1 cellular context compared by ENCODE assay signal in the genomic region with DNA sequence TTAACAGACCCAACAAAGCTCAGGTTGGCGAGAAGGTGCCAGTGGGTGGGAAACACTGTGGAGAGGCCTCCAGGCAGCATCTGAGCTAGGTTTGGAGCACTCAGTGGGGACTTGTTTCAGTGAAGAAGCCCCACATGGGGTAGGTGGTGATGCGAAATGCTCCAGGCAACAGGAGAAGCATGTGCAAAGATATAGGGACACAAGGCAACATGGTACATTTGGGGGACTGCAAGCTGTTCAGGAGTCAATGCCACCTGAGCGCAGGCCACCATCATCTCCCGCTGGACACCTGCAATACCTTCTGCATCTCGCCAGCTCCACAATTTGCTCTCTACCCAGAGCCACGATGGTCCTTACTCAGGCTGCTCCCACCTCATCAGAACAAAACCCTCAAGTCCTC.
TF ChIP-seq lines count a peak whose summit lies in the region.

No MANE protein-coding gene starts in this region.

TF ChIP-seq in GM23338, 12 proteins besides CTCF, POLR2A, EP300 and RAD21:
- TF ChIP-seq POLR2AphosphoS5 (IDR thresholded peaks at IDR 0.05; ENCODE audit: low read depth): no peak
- no peak for TF ChIP-seq CREB1 (CRISPR knock-in tag; IDR thresholded peaks at IDR 0.05; ENCODE audit: low read depth)
- TF ChIP-seq NANOG (IDR thresholded peaks at IDR 0.05; ENCODE audit: borderline replicate concordance): no peak
- TF ChIP-seq, protein P1, sequence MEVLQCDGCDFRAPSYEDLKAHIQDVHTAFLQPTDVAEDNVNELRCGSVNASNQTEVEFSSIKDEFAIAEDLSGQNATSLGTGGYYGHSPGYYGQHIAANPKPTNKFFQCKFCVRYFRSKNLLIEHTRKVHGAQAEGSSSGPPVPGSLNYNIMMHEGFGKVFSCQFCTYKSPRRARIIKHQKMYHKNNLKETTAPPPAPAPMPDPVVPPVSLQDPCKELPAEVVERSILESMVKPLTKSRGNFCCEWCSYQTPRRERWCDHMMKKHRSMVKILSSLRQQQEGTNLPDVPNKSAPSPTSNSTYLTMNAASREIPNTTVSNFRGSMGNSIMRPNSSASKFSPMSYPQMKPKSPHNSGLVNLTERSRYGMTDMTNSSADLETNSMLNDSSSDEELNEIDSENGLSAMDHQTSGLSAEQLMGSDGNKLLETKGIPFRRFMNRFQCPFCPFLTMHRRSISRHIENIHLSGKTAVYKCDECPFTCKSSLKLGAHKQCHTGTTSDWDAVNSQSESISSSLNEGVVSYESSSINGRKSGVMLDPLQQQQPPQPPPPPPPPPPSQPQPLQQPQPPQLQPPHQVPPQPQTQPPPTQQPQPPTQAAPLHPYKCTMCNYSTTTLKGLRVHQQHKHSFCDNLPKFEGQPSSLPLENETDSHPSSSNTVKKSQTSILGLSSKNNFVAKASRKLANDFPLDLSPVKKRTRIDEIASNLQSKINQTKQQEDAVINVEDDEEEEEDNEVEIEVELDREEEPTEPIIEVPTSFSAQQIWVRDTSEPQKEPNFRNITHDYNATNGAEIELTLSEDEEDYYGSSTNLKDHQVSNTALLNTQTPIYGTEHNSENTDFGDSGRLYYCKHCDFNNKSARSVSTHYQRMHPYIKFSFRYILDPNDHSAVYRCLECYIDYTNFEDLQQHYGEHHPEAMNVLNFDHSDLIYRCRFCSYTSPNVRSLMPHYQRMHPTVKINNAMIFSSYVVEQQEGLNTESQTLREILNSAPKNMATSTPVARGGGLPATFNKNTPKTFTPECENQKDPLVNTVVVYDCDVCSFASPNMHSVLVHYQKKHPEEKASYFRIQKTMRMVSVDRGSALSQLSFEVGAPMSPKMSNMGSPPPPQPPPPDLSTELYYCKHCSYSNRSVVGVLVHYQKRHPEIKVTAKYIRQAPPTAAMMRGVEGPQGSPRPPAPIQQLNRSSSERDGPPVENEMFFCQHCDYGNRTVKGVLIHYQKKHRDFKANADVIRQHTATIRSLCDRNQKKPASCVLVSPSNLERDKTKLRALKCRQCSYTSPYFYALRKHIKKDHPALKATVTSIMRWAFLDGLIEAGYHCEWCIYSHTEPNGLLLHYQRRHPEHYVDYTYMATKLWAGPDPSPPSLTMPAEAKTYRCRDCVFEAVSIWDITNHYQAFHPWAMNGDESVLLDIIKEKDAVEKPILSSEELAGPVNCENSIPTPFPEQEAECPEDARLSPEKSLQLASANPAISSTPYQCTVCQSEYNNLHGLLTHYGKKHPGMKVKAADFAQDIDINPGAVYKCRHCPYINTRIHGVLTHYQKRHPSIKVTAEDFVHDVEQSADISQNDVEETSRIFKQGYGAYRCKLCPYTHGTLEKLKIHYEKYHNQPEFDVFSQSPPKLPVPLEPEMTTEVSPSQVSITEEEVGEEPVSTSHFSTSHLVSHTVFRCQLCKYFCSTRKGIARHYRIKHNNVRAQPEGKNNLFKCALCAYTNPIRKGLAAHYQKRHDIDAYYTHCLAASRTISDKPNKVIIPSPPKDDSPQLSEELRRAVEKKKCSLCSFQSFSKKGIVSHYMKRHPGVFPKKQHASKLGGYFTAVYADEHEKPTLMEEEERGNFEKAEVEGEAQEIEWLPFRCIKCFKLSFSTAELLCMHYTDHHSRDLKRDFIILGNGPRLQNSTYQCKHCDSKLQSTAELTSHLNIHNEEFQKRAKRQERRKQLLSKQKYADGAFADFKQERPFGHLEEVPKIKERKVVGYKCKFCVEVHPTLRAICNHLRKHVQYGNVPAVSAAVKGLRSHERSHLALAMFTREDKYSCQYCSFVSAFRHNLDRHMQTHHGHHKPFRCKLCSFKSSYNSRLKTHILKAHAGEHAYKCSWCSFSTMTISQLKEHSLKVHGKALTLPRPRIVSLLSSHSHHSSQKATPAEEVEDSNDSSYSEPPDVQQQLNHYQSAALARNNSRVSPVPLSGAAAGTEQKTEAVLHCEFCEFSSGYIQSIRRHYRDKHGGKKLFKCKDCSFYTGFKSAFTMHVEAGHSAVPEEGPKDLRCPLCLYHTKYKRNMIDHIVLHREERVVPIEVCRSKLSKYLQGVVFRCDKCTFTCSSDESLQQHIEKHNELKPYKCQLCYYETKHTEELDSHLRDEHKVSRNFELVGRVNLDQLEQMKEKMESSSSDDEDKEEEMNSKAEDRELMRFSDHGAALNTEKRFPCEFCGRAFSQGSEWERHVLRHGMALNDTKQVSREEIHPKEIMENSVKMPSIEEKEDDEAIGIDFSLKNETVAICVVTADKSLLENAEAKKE (CRISPR knock-in tag; IDR thresholded peaks at IDR 0.05): no peak
- no peak for TF ChIP-seq EZH2 (IDR thresholded peaks at IDR 0.05; ENCODE audit: low read depth, unreplicated experiment)
- no peak for TF ChIP-seq ZNF331 (CRISPR knock-in tag; IDR thresholded peaks at IDR 0.05; ENCODE audit: low read depth)
- TF ChIP-seq EZH2phosphoT487 (IDR thresholded peaks at IDR 0.05; ENCODE audit: unreplicated experiment): no peak
- no peak for TF ChIP-seq STAT1 (IDR thresholded peaks at IDR 0.05; ENCODE audit: unreplicated experiment)
- TF ChIP-seq, protein P2, sequence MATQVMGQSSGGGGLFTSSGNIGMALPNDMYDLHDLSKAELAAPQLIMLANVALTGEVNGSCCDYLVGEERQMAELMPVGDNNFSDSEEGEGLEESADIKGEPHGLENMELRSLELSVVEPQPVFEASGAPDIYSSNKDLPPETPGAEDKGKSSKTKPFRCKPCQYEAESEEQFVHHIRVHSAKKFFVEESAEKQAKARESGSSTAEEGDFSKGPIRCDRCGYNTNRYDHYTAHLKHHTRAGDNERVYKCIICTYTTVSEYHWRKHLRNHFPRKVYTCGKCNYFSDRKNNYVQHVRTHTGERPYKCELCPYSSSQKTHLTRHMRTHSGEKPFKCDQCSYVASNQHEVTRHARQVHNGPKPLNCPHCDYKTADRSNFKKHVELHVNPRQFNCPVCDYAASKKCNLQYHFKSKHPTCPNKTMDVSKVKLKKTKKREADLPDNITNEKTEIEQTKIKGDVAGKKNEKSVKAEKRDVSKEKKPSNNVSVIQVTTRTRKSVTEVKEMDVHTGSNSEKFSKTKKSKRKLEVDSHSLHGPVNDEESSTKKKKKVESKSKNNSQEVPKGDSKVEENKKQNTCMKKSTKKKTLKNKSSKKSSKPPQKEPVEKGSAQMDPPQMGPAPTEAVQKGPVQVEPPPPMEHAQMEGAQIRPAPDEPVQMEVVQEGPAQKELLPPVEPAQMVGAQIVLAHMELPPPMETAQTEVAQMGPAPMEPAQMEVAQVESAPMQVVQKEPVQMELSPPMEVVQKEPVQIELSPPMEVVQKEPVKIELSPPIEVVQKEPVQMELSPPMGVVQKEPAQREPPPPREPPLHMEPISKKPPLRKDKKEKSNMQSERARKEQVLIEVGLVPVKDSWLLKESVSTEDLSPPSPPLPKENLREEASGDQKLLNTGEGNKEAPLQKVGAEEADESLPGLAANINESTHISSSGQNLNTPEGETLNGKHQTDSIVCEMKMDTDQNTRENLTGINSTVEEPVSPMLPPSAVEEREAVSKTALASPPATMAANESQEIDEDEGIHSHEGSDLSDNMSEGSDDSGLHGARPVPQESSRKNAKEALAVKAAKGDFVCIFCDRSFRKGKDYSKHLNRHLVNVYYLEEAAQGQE (IDR thresholded peaks at IDR 0.05; ENCODE audit: unreplicated experiment): no peak
